ENCODE assay signal across 13 cellular contexts in genomic region chr9:123046796-123047195, GRCh38.
"Had no signal": no experiment of that assay in that cellular context is flagged by ENCODE, and none has a peak within 500 bp of the region (broad histone marks: within the 10 kb centered on the region; RNA-seq: fewer than 3 reads in every experiment).

No MANE protein-coding gene starts in this region.

- ATAC-seq: right cardiac atrium; stimulated activated memory B cell treated with anti-CD40 and anti-IgM and Interleukin-4, amounts not matched to agents 10 μg/mL and 1 μg/mL and 100 μg/mL, for 72 hours had no signal

- H3K27me3 ChIP-seq: adrenal gland, neutrophil had no signal

- H3K27ac ChIP-seq: adrenal gland, neutrophil had no signal

- DNase-seq: activated CD4-positive, alpha-beta T cell treated with anti-CD3 and anti-CD28 coated beads, Interleukin-2, amount 50 U/mL, for 4 hours; activated naive CD4-positive, alpha-beta T cell treated with anti-CD3 and anti-CD28 coated beads, Interleukin-2, amount 50 U/mL, for 16 hours; activated T-cell treated with anti-CD3 and anti-CD28 coated beads, Interleukin-2, amount 50 U/mL, for 1 hour; adrenal gland; central memory CD4-positive, alpha-beta T cell; endodermal cell; head of caudate nucleus; midbrain; naive B cell; right cardiac atrium had no signal

- H3K4me3 ChIP-seq: adrenal gland, lung had no signal

- H3K36me3 ChIP-seq: adrenal gland, neutrophil had no signal

- H3K9me3 ChIP-seq: adrenal gland, neutrophil had no signal
